Comparison of ENCODE assay signal across 30 cellular contexts in genomic region chr9:130900701-130901497, GRCh38. TPM values are rescaled to one million over a fixed set of nuclear protein-coding genes. Genes with fewer than 3 reads are reported as not detected.
DNase-seq lines count a peak whose midpoint lies in the region; ATAC-seq, FAIRE-seq and TF ChIP-seq lines count a peak whose summit lies in the region.
"Had no signal": no experiment of that assay in that cellular context is flagged by ENCODE, and none has a peak within 500 bp of the region (broad histone marks: within the 10 kb centered on the region; RNA-seq: fewer than 3 reads in every experiment).

No MANE protein-coding gene starts in this region.

- H3K4me3 ChIP-seq in K562: no peak overlapping the region
- no peak overlapping the region for H3K4me3 ChIP-seq in neuronal stem cell (ENCODE audit: low read length in 2 of 2)
- H3K4me3 ChIP-seq in vagina: no peak overlapping the region

- peaks cover 13% of the 10 kb centered on the region for H3K9me1 ChIP-seq in K562 (ENCODE audit: control insufficient read depth, insufficient read depth, low read length)

- H3K23ac ChIP-seq in neuronal stem cell (ENCODE audit: low read depth, low read length, poor library complexity): peak overlapping the region; percentile 89

- no peak overlapping the region for H4K91ac ChIP-seq in neuronal stem cell (ENCODE audit: low read depth, low read length, poor library complexity)

- peak in 2 of 3 experiments; percentile 25 to 65 for DNase-seq in NCI-H1417 (lab: John Stamatoyannopoulos, UW)
- no peak for DNase-seq in NCI-H1417 treated with DMSO at 0.1 percent for 48 hours (lab: John Stamatoyannopoulos, UW)
- DNase-seq in NCI-H146 (lab: John Stamatoyannopoulos, UW): peak; percentile 55
- peak in 3 of 4 experiments; percentile 59 to 61 (median 61) for DNase-seq in K562 (ENCODE audit: extremely low read depth in 1 of 4, low spot score in 3 of 4)
- DNase-seq in neuronal stem cell (ENCODE audit: low spot score): no peak
- no peak for DNase-seq in anterior cingulate cortex (lab: John Stamatoyannopoulos, UW)
- no peak for DNase-seq in vagina (ENCODE audit: extremely low spot score in 2 of 2)
- DNase-seq: CD4-positive, alpha-beta T cell; COR-L47; DMS79 treated with DMSO at 0.1 percent for 48 hours; GF-D8; GOT3; HCEC 1CT; Kasumi-1; NCI-H1105 treated with DMSO at 0.1 percent for 48 hours; NCI-H187; NCI-H2081 treated with DMSO at 0.1 percent for 48 hours; NCI-H2171; NCI-H345; NCI-H510A treated with DMSO at 0.1 percent for 48 hours; SHP77 treated with DMSO at 0.1 percent for 48 hours; T-helper 1 cell had no signal

- no peaks in the 10 kb centered on the region for H3K79me1 ChIP-seq in neuronal stem cell (ENCODE audit: low read depth, low read length)

- no peak overlapping the region for H2BK5ac ChIP-seq in neuronal stem cell (ENCODE audit: low read length)

- peak overlapping the region; percentile 67 for H2BK15ac ChIP-seq in neuronal stem cell (ENCODE audit: low read length)

- peak overlapping the region; percentile 67 for H3K4ac ChIP-seq in neuronal stem cell (ENCODE audit: low read length)

- in situ Hi-C loops in K562 (cut with MboI): no loop called here

- no peaks in the 10 kb centered on the region for H3K36me3 ChIP-seq in K562 (ENCODE audit: control insufficient read depth, insufficient read depth, low read length)
- no peaks in the 10 kb centered on the region for H3K36me3 ChIP-seq in neuronal stem cell (replicated peaks in 1 of 2; ENCODE audit: control insufficient read depth in 2 of 2, insufficient read depth in 2 of 2, low read length in 2 of 2)
- no peaks in the 10 kb centered on the region for H3K36me3 ChIP-seq in vagina

- H4K20me1 ChIP-seq in K562 (replicated peaks; ENCODE audit: control insufficient read depth, insufficient read depth, low read length): peaks cover 93% of the 10 kb centered on the region

- H2BK120ac ChIP-seq in neuronal stem cell (ENCODE audit: low read depth, low read length): no peak overlapping the region

- H2AFZ ChIP-seq in K562 (ENCODE audit: low read depth, low read length) (no peak overlapping the region), neuronal stem cell (ENCODE audit: low read length) (no peak overlapping the region)

- H2AK5ac ChIP-seq in neuronal stem cell (ENCODE audit: low read depth, low read length): peak overlapping the region; percentile 66

- under 1% methylated on average over 17 of the region's 17 CpGs for WGBS in K562 (ENCODE audit: insufficient coverage, low coverage, missing lambda C conversion rate)
- no CpG with 5 or more reads among the region's 17 CpGs for WGBS in neuronal stem cell (ENCODE audit: extremely low coverage in 2 of 2, insufficient read length in 2 of 2, insufficient replicate concordance in 1 of 2), 2 donors

- no peak overlapping the region for H3K4me2 ChIP-seq in K562 (ENCODE audit: insufficient read depth, low read length)
- H3K4me2 ChIP-seq in neuronal stem cell (ENCODE audit: insufficient read depth, low read length, poor library complexity, severe bottlenecking): no peak overlapping the region

- H3K27ac ChIP-seq in K562 (ENCODE audit: extremely low read depth, low read depth, low read length) (no peak overlapping the region), neuronal stem cell (replicated peaks; ENCODE audit: low read length) (no peak overlapping the region), vagina (no peak overlapping the region)
- H3K27ac ChIP-seq: HL-60 had no signal

- BruUV-seq in K562 (replicated peaks; lab: Mats Ljungman, UMichigan): no TSS peak

- FAIRE-seq in K562 (lab: Jason Lieb, UNC): peak; percentile 6
- FAIRE-seq: GM12891 had no signal

- CTCF ChIA-PET in K562 (lab: Yijun Ruan, JAX; ENCODE audit: low intra/inter-chr PET ratio): interaction anchor here (0.6 kb wide), 1 partner anchor 146 kb away, joined by 3 read pairs; no protein-coding TSS in a partner anchor

- no peak for TF ChIP-seq CTCF in K562 (IDR thresholded peaks at IDR 0.05 in 2 of 3, conservative IDR thresholded peaks at IDR 0.05 in 1 of 3; ENCODE audit: insufficient read depth in 2 of 3, low read depth in 1 of 3, low read length in 3 of 3)
- no peak for TF ChIP-seq CTCF in vagina (IDR thresholded peaks at IDR 0.05)

- POLR2A ChIA-PET in K562 (lab: Yijun Ruan, JAX): interaction anchor here (0.5 to 25.7 kb wide), 19 partner anchors 8 to 273 kb away, joined by 3 to 582 read pairs (median 4); partner anchors contain the start of genes NUP214 and QRFP

- H3K9me3 ChIP-seq in K562 (replicated peaks; ENCODE audit: control insufficient read depth, insufficient read depth, low read depth, low read length): no peaks in the 10 kb centered on the region
- no peaks in the 10 kb centered on the region for H3K9me3 ChIP-seq in neuronal stem cell (replicated peaks in 1 of 2; ENCODE audit: control insufficient read depth in 2 of 2, insufficient read depth in 1 of 2, low read depth in 1 of 2, low read length in 2 of 2)
- H3K9me3 ChIP-seq in vagina: no peaks in the 10 kb centered on the region

- peak overlapping the region; percentile 5 for H3K14ac ChIP-seq in neuronal stem cell (ENCODE audit: low read length)

- H3K9ac ChIP-seq in K562 (ENCODE audit: insufficient read depth in 1 of 2, low read depth in 2 of 2, low read length in 2 of 2): peak overlapping the region in 1 of 2 experiments; percentile 41; a peak in 1 of 4 replicates
- no peak overlapping the region for H3K9ac ChIP-seq in neuronal stem cell (ENCODE audit: low read depth, low read length, poor library complexity)

- H3K18ac ChIP-seq in neuronal stem cell (ENCODE audit: low read length): no peak overlapping the region

- no peak for ATAC-seq in K562
- no peak for ATAC-seq in HG03095 (IDR thresholded peaks at IDR 0.05; ENCODE audit: unreplicated experiment)
- ATAC-seq: Panc1 had no signal

- H3K27me3 ChIP-seq in K562 (ENCODE audit: control insufficient read depth in 2 of 2, insufficient read depth in 2 of 2, low read length in 2 of 2) (peaks cover 85 to 95% of the 10 kb centered on the region in 2 experiments), neuronal stem cell (ENCODE audit: control insufficient read depth in 3 of 3, insufficient read depth in 3 of 3, low read depth in 1 of 3, low read length in 3 of 3) (peaks cover 0 to 49% (median 0%) of the 10 kb centered on the region in 3 experiments), vagina (no peaks in the 10 kb centered on the region)

- TF ChIP-seq POLR2A in K562 (conservative IDR thresholded peaks at IDR 0.05) (no peak), vagina (IDR thresholded peaks at IDR 0.05) (no peak)

- no peak for TF ChIP-seq EP300 in K562 (IDR thresholded peaks at IDR 0.05; ENCODE audit: low read length)

- TF ChIP-seq RAD21 in K562 (CRISPR knock-in tag; conservative IDR thresholded peaks at IDR 0.05 in 1 of 2, IDR thresholded peaks at IDR 0.05 in 1 of 2): no peak

- H4K8ac ChIP-seq in neuronal stem cell (ENCODE audit: low read depth, low read length): peak overlapping the region; percentile 9

- no peak overlapping the region for H2BK12ac ChIP-seq in neuronal stem cell (ENCODE audit: low read length)

- H3K4me1 ChIP-seq in K562 (replicated peaks in 1 of 2; ENCODE audit: control insufficient read depth in 2 of 2, insufficient read depth in 2 of 2, low read length in 2 of 2): peaks cover 0 to 74% of the 10 kb centered on the region in 2 experiments; a peak in 2 of 5 replicates
- peaks cover under 1 to 1% of the 10 kb centered on the region in 2 donors for H3K4me1 ChIP-seq in neuronal stem cell (ENCODE audit: control insufficient read depth in 2 of 2, insufficient read depth in 1 of 2, low read depth in 1 of 2, low read length in 2 of 2)
- H3K4me1 ChIP-seq in vagina: peaks cover 7% of the 10 kb centered on the region

- intact Hi-C loops in K562 (cut with micrococcal nuclease) (no loop called here), vagina (cut with DNase I) (no loop called here)

- H3K79me2 ChIP-seq in K562 (ENCODE audit: control insufficient read depth, insufficient read depth, low read length): no peaks in the 10 kb centered on the region

RNA-seq across cellular contexts. Expression of gene QRFP, which starts 4.3 kb away (rescaled TPM):
- not detected in 2 replicates for total RNA-seq in K562 (2011; cell fraction: chromatin; rRNA removed; ENCODE audit: low replicate concordance)
- total RNA-seq in K562 (2011; cell fraction: nucleolus; rRNA removed): not detected in 2 replicates
- total RNA-seq in K562 (2011; cell fraction: nucleoplasm; rRNA removed): not detected in 2 replicates
- total RNA-seq in K562 (2014; rRNA removed) (not detected in 2 replicates), K562 (2014; rRNA removed; fragmentation: Illumina TruSeq; extraction: Trizol) (not detected in 2 replicates), K562 (2015; rRNA removed; fragmentation: Illumina TruSeq; extraction: Trizol) (not detected in 2 replicates), K562 (2021) (not detected in 2 replicates), vagina (not detected)
- polyA plus RNA-seq in K562 (2011; rRNA removed) (not detected in 2 replicates), K562 (2014; fragmentation: Illumina TruSeq; extraction: Trizol) (not detected in 2 replicates), K562 (2014; fragmentation: Nextera tagmentation; extraction: Ambion mirVana) (not detected), K562 (2014; rRNA removed) (not detected in 2 replicates)
- not detected in 2 replicates for polyA plus RNA-seq in K562 (2011; cell fraction: cytosol; rRNA removed)
- not detected in 2 replicates for polyA plus RNA-seq in K562 (2011; cell fraction: nucleus; rRNA removed)
- polyA plus RNA-seq in K562 (2012): 0.51 and 0.70 TPM in 2 replicates
- polyA minus RNA-seq in K562 (2011; rRNA and poly(A)+ RNA removed): not detected in 2 replicates
- polyA minus RNA-seq in K562 (2011; cell fraction: cytosol; rRNA and poly(A)+ RNA removed): not detected in 2 replicates
- not detected in 2 replicates for polyA minus RNA-seq in K562 (2011; cell fraction: nucleus; rRNA and poly(A)+ RNA removed)
- polyA plus RNA-seq in neuronal stem cell (2013, experiment 1 of 2): not detected
- not detected for polyA plus RNA-seq in neuronal stem cell (2013, experiment 2 of 2)
- total RNA-seq: A172; CD4-positive, alpha-beta T cell; M059J; OCI-LY7 had no signal
- polyA plus RNA-seq: BJ had no signal

RNA-seq across cellular contexts. Expression of gene FIBCD1, which starts 38.1 kb away (rescaled TPM):
- total RNA-seq in K562 (2011; cell fraction: chromatin; rRNA removed; ENCODE audit: low replicate concordance): 0.21 TPM in 1 of 2 replicates, not detected in the other
- total RNA-seq in K562 (2011; cell fraction: nucleolus; rRNA removed): not detected in 2 replicates
- total RNA-seq in K562 (2011; cell fraction: nucleoplasm; rRNA removed): not detected in 2 replicates
- total RNA-seq in K562 (2014; rRNA removed): 1.00 and 2.1 TPM in 2 replicates
- 0.95 TPM in 1 of 2 replicates, not detected in the other for total RNA-seq in K562 (2014; rRNA removed; fragmentation: Illumina TruSeq; extraction: Trizol)
- not detected in 2 replicates for total RNA-seq in K562 (2015; rRNA removed; fragmentation: Illumina TruSeq; extraction: Trizol)
- 0.71 and 1.5 TPM in 2 replicates for total RNA-seq in K562 (2021)
- 0.79 and 1.2 TPM in 2 replicates for polyA plus RNA-seq in K562 (2011; rRNA removed)
- polyA plus RNA-seq in K562 (2011; cell fraction: cytosol; rRNA removed): 2.1 and 3.8 TPM in 2 replicates
- polyA plus RNA-seq in K562 (2011; cell fraction: nucleus; rRNA removed): 1.2 TPM in 2 replicates
- polyA plus RNA-seq in K562 (2012): 0.91 and 1.3 TPM in 2 replicates
- not detected in 2 replicates for polyA plus RNA-seq in K562 (2014; fragmentation: Illumina TruSeq; extraction: Trizol)
- polyA plus RNA-seq in K562 (2014; fragmentation: Nextera tagmentation; extraction: Ambion mirVana): not detected
- 0.53 and 2.7 TPM in 2 replicates for polyA plus RNA-seq in K562 (2014; rRNA removed)
- not detected in 2 replicates for polyA minus RNA-seq in K562 (2011; rRNA and poly(A)+ RNA removed)
- polyA minus RNA-seq in K562 (2011; cell fraction: cytosol; rRNA and poly(A)+ RNA removed): not detected in 2 replicates
- 0.67 TPM in 1 of 2 replicates, not detected in the other for polyA minus RNA-seq in K562 (2011; cell fraction: nucleus; rRNA and poly(A)+ RNA removed)
- polyA plus RNA-seq in neuronal stem cell (2013, experiment 1 of 2): 0.82 TPM
- polyA plus RNA-seq in neuronal stem cell (2013, experiment 2 of 2): 0.89 TPM
- not detected for total RNA-seq in vagina
- total RNA-seq: CD4-positive, alpha-beta T cell; OCI-LY7 had no signal

Comparison
In these comparisons a context has a peak if more than half of its experiments do, and no peak if none do; other contexts are left out.
1. DNase-seq: peak in NCI-H1417 (2 of 3), NCI-H146 (single experiment) and K562 (3 of 4); none in NCI-H1417 treated with DMSO at 0.1 percent for 48 hours (single experiment), neuronal stem cell (single experiment), anterior cingulate cortex (0 of 58) and vagina (0 of 2).